ENCODE assay signal across 1 cellular context in the genomic region with DNA sequence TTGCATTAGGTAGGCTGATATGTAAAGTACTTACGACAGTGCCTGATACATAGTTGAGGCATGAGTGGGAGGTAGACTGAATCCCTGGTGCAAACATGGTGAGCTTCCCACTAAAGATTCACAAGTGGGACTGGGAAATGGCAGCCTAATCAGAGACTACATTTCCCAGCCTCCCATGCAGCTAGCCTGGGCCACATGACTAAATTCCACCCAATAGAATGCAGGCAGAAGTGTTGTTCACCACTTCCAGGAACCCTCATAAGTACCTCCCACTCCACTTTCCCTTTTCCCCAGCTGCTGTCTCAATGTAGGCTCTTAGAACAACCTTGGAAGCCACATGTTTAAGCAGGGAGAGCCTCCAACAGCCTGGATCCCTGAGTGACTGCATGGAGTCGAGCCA.
A peak's percentile ranks its signal among the peaks of the same experiment; 100 is the strongest.
TF ChIP-seq lines count a peak whose summit lies in the region.

No MANE protein-coding gene starts in this region.

TF ChIP-seq in K562, 482 proteins besides CTCF, POLR2A, EP300 and RAD21 (continued from another document and continues in another):
- TF ChIP-seq, protein P1, sequence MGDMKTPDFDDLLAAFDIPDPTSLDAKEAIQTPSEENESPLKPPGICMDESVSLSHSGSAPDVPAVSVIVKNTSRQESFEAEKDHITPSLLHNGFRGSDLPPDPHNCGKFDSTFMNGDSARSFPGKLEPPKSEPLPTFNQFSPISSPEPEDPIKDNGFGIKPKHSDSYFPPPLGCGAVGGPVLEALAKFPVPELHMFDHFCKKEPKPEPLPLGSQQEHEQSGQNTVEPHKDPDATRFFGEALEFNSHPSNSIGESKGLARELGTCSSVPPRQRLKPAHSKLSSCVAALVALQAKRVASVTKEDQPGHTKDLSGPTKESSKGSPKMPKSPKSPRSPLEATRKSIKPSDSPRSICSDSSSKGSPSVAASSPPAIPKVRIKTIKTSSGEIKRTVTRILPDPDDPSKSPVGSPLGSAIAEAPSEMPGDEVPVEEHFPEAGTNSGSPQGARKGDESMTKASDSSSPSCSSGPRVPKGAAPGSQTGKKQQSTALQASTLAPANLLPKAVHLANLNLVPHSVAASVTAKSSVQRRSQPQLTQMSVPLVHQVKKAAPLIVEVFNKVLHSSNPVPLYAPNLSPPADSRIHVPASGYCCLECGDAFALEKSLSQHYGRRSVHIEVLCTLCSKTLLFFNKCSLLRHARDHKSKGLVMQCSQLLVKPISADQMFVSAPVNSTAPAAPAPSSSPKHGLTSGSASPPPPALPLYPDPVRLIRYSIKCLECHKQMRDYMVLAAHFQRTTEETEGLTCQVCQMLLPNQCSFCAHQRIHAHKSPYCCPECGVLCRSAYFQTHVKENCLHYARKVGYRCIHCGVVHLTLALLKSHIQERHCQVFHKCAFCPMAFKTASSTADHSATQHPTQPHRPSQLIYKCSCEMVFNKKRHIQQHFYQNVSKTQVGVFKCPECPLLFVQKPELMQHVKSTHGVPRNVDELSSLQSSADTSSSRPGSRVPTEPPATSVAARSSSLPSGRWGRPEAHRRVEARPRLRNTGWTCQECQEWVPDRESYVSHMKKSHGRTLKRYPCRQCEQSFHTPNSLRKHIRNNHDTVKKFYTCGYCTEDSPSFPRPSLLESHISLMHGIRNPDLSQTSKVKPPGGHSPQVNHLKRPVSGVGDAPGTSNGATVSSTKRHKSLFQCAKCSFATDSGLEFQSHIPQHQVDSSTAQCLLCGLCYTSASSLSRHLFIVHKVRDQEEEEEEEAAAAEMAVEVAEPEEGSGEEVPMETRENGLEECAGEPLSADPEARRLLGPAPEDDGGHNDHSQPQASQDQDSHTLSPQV (IDR thresholded peaks at IDR 0.05), result 0 out of 2 replicates have a peak, but pooled peaks have one; percentile 48
- TF ChIP-seq FOXM1 (IDR thresholded peaks at IDR 0.05; ENCODE audit: low read depth) (no peak), FOXM1 (CRISPR knock-in tag; IDR thresholded peaks at IDR 0.05; ENCODE audit: low read depth) (no peak), ZNF695 (CRISPR knock-in tag; IDR thresholded peaks at IDR 0.05) (no peak), HEY1 (CRISPR knock-in tag; IDR thresholded peaks at IDR 0.05; ENCODE audit: borderline replicate concordance) (no peak), ZNF384 (IDR thresholded peaks at IDR 0.05; ENCODE audit: low read depth, low read length) (no peak), ZNF274 (IDR thresholded peaks at IDR 0.05; ENCODE audit: borderline replicate concordance, low read depth, low read length) (no peak), ZNF24 (IDR thresholded peaks at IDR 0.05) (no peak), PHF8 (IDR thresholded peaks at IDR 0.05; ENCODE audit: borderline replicate concordance, low read length) (no peak), ZNF707 (CRISPR knock-in tag; conservative IDR thresholded peaks at IDR 0.05) (no peak), U2AF2 (optimal IDR thresholded peaks at IDR 0.05; ENCODE audit: low read depth, low read length) (no peak), NCOA1 (IDR thresholded peaks at IDR 0.05; ENCODE audit: low read depth) (no peak), MTA1 (IDR thresholded peaks at IDR 0.05; ENCODE audit: borderline replicate concordance) (no peak), EHMT2 (IDR thresholded peaks at IDR 0.05) (no peak), SMAD1 (IDR thresholded peaks at IDR 0.05; ENCODE audit: low read depth, low read length, partially characterized antibody) (no peak), XRCC4 (IDR thresholded peaks at IDR 0.05; ENCODE audit: extremely low read depth, insufficient read depth, insufficient read length) (no peak), PRMT5 (CRISPR knock-in tag; IDR thresholded peaks at IDR 0.05) (no peak), CBFA2T2 (conservative IDR thresholded peaks at IDR 0.05) (peak; percentile 47), GABPA (tag; conservative IDR thresholded peaks at IDR 0.05; ENCODE audit: low read depth) (no peak), ESRRA (IDR thresholded peaks at IDR 0.05; ENCODE audit: borderline replicate concordance, low read depth) (no peak), MCM7 (IDR thresholded peaks at IDR 0.05) (no peak), SIX5 (IDR thresholded peaks at IDR 0.05; ENCODE audit: borderline replicate concordance in 1 of 2, insufficient read depth in 1 of 2, low read depth in 1 of 2, low read length in 2 of 2) (peak; percentile 81 to 84), DPF2 (IDR thresholded peaks at IDR 0.05) (0 out of 2 replicates have a peak, but pooled peaks have one; percentile 25), HCFC1 (IDR thresholded peaks at IDR 0.05; ENCODE audit: low read depth, low read length) (peak; percentile 92), SMAD2 (IDR thresholded peaks at IDR 0.05; ENCODE audit: low read depth, low read length) (no peak), GATAD2B (IDR thresholded peaks at IDR 0.05; ENCODE audit: borderline replicate concordance) (no peak), MTA3 (IDR thresholded peaks at IDR 0.05; ENCODE audit: borderline replicate concordance) (0 out of 2 replicates have a peak, but pooled peaks have one; percentile 53), RBM25 (IDR thresholded peaks at IDR 0.05; ENCODE audit: low read depth, low read length, severe bottlenecking) (peak; percentile 28), TBP (optimal IDR thresholded peaks at IDR 0.05; ENCODE audit: low read depth, low read length) (peak; percentile 54)
- TF ChIP-seq, protein P2, sequence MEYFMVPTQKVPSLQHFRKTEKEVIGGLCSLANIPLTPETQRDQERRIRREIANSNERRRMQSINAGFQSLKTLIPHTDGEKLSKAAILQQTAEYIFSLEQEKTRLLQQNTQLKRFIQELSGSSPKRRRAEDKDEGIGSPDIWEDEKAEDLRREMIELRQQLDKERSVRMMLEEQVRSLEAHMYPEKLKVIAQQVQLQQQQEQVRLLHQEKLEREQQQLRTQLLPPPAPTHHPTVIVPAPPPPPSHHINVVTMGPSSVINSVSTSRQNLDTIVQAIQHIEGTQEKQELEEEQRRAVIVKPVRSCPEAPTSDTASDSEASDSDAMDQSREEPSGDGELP (CRISPR knock-in tag; IDR thresholded peaks at IDR 0.05; ENCODE audit: borderline replicate concordance), result peak; percentile 36; the same call in 1 of the 2 replicates
- TF ChIP-seq, protein P3, sequence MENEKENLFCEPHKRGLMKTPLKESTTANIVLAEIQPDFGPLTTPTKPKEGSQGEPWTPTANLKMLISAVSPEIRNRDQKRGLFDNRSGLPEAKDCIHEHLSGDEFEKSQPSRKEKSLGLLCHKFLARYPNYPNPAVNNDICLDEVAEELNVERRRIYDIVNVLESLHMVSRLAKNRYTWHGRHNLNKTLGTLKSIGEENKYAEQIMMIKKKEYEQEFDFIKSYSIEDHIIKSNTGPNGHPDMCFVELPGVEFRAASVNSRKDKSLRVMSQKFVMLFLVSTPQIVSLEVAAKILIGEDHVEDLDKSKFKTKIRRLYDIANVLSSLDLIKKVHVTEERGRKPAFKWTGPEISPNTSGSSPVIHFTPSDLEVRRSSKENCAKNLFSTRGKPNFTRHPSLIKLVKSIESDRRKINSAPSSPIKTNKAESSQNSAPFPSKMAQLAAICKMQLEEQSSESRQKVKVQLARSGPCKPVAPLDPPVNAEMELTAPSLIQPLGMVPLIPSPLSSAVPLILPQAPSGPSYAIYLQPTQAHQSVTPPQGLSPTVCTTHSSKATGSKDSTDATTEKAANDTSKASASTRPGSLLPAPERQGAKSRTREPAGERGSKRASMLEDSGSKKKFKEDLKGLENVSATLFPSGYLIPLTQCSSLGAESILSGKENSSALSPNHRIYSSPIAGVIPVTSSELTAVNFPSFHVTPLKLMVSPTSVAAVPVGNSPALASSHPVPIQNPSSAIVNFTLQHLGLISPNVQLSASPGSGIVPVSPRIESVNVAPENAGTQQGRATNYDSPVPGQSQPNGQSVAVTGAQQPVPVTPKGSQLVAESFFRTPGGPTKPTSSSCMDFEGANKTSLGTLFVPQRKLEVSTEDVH (IDR thresholded peaks at IDR 0.05; ENCODE audit: low read depth, partially characterized antibody), result no peak
- TF ChIP-seq, protein P4, sequence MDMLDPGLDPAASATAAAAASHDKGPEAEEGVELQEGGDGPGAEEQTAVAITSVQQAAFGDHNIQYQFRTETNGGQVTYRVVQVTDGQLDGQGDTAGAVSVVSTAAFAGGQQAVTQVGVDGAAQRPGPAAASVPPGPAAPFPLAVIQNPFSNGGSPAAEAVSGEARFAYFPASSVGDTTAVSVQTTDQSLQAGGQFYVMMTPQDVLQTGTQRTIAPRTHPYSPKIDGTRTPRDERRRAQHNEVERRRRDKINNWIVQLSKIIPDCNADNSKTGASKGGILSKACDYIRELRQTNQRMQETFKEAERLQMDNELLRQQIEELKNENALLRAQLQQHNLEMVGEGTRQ (CRISPR knock-in tag; IDR thresholded peaks at IDR 0.05), result peak; percentile 95
- TF ChIP-seq, protein P5, sequence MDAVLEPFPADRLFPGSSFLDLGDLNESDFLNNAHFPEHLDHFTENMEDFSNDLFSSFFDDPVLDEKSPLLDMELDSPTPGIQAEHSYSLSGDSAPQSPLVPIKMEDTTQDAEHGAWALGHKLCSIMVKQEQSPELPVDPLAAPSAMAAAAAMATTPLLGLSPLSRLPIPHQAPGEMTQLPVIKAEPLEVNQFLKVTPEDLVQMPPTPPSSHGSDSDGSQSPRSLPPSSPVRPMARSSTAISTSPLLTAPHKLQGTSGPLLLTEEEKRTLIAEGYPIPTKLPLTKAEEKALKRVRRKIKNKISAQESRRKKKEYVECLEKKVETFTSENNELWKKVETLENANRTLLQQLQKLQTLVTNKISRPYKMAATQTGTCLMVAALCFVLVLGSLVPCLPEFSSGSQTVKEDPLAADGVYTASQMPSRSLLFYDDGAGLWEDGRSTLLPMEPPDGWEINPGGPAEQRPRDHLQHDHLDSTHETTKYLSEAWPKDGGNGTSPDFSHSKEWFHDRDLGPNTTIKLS (IDR thresholded peaks at IDR 0.05; ENCODE audit: borderline replicate concordance, low read depth), result peak; percentile 46; the same call in 1 of the 2 replicates
- TF ChIP-seq, protein P6, sequence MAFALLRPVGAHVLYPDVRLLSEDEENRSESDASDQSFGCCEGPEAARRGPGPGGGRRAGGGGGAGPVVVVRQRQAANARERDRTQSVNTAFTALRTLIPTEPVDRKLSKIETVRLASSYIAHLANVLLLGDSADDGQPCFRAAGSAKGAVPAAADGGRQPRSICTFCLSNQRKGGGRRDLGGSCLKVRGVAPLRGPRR (CRISPR knock-in tag; IDR thresholded peaks at IDR 0.05), result no peak
- TF ChIP-seq, protein P7, sequence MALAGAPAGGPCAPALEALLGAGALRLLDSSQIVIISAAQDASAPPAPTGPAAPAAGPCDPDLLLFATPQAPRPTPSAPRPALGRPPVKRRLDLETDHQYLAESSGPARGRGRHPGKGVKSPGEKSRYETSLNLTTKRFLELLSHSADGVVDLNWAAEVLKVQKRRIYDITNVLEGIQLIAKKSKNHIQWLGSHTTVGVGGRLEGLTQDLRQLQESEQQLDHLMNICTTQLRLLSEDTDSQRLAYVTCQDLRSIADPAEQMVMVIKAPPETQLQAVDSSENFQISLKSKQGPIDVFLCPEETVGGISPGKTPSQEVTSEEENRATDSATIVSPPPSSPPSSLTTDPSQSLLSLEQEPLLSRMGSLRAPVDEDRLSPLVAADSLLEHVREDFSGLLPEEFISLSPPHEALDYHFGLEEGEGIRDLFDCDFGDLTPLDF (CRISPR knock-in tag; IDR thresholded peaks at IDR 0.05), result no peak
- TF ChIP-seq, protein P8, sequence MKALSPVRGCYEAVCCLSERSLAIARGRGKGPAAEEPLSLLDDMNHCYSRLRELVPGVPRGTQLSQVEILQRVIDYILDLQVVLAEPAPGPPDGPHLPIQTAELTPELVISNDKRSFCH (CRISPR knock-in tag; IDR thresholded peaks at IDR 0.05), result no peak
- TF ChIP-seq, protein P8 (tag; IDR thresholded peaks at IDR 0.05), result no peak
- TF ChIP-seq, protein P9, sequence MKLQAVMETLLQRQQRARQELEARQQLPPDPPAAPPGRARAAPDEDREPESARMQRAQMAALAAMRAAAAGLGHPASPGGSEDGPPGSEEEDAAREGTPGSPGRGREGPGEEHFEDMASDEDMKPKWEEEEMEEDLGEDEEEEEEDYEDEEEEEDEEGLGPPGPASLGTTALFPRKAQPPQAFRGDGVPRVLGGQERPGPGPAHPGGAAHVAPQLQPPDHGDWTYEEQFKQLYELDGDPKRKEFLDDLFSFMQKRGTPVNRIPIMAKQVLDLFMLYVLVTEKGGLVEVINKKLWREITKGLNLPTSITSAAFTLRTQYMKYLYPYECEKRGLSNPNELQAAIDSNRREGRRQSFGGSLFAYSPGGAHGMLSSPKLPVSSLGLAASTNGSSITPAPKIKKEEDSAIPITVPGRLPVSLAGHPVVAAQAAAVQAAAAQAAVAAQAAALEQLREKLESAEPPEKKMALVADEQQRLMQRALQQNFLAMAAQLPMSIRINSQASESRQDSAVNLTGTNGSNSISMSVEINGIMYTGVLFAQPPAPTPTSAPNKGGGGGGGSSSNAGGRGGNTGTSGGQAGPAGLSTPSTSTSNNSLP (IDR thresholded peaks at IDR 0.05; ENCODE audit: borderline replicate concordance, low read depth, low read length), result no peak
- TF ChIP-seq, protein P10, sequence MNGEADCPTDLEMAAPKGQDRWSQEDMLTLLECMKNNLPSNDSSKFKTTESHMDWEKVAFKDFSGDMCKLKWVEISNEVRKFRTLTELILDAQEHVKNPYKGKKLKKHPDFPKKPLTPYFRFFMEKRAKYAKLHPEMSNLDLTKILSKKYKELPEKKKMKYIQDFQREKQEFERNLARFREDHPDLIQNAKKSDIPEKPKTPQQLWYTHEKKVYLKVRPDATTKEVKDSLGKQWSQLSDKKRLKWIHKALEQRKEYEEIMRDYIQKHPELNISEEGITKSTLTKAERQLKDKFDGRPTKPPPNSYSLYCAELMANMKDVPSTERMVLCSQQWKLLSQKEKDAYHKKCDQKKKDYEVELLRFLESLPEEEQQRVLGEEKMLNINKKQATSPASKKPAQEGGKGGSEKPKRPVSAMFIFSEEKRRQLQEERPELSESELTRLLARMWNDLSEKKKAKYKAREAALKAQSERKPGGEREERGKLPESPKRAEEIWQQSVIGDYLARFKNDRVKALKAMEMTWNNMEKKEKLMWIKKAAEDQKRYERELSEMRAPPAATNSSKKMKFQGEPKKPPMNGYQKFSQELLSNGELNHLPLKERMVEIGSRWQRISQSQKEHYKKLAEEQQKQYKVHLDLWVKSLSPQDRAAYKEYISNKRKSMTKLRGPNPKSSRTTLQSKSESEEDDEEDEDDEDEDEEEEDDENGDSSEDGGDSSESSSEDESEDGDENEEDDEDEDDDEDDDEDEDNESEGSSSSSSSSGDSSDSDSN (IDR thresholded peaks at IDR 0.05; ENCODE audit: borderline replicate concordance in 1 of 2, low read depth in 2 of 2, low read length in 2 of 2), result no peak
